In the genomic region with DNA sequence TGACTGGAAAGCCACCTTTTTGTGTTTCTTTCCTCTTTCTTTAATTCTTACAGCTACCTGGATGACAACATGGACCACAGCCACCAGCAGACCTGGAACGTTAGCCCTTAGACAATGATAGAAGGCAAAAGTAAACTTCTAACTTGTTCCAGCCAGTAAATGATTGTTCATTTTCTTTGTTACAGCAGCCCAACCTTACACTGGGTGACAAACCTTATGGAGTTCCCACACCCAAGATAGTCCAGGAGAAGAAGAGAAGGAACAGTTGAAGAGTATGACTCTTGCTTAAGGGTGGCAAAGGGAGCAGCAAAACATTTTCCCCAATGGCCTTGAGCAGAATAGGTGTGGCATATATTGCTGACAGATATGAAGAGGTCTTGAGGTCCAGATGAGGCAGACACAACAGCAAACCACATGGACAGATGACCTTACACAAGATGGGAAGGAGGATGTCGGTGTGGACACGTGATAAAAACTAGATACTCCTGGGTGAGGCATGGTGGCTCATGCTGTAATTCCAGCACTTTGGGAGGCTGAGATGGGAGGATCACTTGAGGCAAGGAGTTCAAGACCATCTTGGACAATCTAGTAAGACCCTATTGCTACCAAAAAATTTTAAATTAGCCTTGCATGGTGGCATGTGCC, we compare ENCODE assay signal across 1 cellular context.
A peak's percentile ranks its signal among the peaks of the same experiment; 100 is the strongest.
TF ChIP-seq lines count a peak whose summit lies in the region.

No MANE protein-coding gene starts in this region.

TF ChIP-seq in K562, 482 proteins besides CTCF, POLR2A, EP300 and RAD21:
- TF ChIP-seq, protein P1, sequence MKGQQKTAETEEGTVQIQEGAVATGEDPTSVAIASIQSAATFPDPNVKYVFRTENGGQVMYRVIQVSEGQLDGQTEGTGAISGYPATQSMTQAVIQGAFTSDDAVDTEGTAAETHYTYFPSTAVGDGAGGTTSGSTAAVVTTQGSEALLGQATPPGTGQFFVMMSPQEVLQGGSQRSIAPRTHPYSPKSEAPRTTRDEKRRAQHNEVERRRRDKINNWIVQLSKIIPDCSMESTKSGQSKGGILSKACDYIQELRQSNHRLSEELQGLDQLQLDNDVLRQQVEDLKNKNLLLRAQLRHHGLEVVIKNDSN (CRISPR knock-in tag; IDR thresholded peaks at IDR 0.05), result peak; percentile 62
- TF ChIP-seq RAD51 (IDR thresholded peaks at IDR 0.05; ENCODE audit: borderline replicate concordance, low read depth), result peak; percentile 56; the same call in 1 of the 2 replicates
- no peak for TF ChIP-seq TGIF2 (CRISPR knock-in tag; IDR thresholded peaks at IDR 0.05)
- TF ChIP-seq L3MBTL2 (IDR thresholded peaks at IDR 0.05), result 0 out of 2 replicates have a peak, but pooled peaks have one; percentile 13
- TF ChIP-seq ZNF12 (CRISPR knock-in tag; IDR thresholded peaks at IDR 0.05), result peak; percentile 80
- TF ChIP-seq, protein P2, sequence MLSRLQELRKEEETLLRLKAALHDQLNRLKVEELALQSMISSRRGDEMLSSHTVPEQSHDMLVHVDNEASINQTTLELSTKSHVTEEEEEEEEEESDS (CRISPR knock-in tag; IDR thresholded peaks at IDR 0.05), result no peak
- TF ChIP-seq, protein P3, sequence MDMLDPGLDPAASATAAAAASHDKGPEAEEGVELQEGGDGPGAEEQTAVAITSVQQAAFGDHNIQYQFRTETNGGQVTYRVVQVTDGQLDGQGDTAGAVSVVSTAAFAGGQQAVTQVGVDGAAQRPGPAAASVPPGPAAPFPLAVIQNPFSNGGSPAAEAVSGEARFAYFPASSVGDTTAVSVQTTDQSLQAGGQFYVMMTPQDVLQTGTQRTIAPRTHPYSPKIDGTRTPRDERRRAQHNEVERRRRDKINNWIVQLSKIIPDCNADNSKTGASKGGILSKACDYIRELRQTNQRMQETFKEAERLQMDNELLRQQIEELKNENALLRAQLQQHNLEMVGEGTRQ (CRISPR knock-in tag; IDR thresholded peaks at IDR 0.05), result peak; percentile 53
- TF ChIP-seq, protein P4, sequence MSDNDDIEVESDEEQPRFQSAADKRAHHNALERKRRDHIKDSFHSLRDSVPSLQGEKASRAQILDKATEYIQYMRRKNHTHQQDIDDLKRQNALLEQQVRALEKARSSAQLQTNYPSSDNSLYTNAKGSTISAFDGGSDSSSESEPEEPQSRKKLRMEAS (CRISPR knock-in tag; IDR thresholded peaks at IDR 0.05), result 0 out of 2 replicates have a peak, but pooled peaks have one; percentile 16
- TF ChIP-seq TCF3 (CRISPR knock-in tag; IDR thresholded peaks at IDR 0.05), result no peak
- TF ChIP-seq TSC22D4 (tag; IDR thresholded peaks at IDR 0.05), result no peak
- no peak for TF ChIP-seq GABPB1 (CRISPR knock-in tag; IDR thresholded peaks at IDR 0.05)
- peak; percentile 24 for TF ChIP-seq MEIS2 (IDR thresholded peaks at IDR 0.05; ENCODE audit: partially characterized antibody)
- TF ChIP-seq NFIC (IDR thresholded peaks at IDR 0.05), result no peak
- TF ChIP-seq, protein P5, sequence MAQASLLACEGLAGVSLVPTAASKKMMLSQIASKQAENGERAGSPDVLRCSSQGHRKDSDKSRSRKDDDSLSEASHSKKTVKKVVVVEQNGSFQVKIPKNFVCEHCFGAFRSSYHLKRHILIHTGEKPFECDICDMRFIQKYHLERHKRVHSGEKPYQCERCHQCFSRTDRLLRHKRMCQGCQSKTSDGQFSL (CRISPR knock-in tag; IDR thresholded peaks at IDR 0.05), result no peak
- TF ChIP-seq, protein P5 (tag; IDR thresholded peaks at IDR 0.05), result no peak
TF ChIP-seq in K562: peak in this region for 7.
